In the genomic region with DNA sequence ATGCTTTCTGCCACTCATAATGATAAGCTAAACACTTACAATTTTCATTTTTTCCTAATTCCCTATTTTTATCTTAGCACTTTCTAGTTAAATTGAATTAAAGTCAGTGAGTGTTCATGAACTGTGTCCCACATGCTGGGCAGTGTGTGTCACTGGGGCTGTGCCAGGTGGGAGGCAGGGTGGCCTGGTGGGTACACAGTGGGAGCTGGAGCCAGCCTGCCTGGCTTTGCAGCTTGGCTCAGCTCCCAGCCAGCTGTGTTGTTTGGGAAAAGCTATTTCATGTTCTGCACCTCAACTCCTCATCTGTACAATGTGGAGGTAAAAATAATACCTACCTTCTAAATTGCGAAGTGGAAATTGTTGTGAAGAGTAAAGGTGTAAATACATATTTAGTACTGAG, we compare ENCODE assay signal across 18 cellular contexts.
DNase-seq lines count a peak whose midpoint lies in the region; ATAC-seq lines count a peak whose summit lies in the region.
"Had no signal": no experiment of that assay in that cellular context is flagged by ENCODE, and none has a peak within 500 bp of the region (broad histone marks: within the 10 kb centered on the region; RNA-seq: fewer than 3 reads in every experiment).

No MANE protein-coding gene starts in this region.

- peak; percentile 57 for DNase-seq in NCI-H2029 (lab: John Stamatoyannopoulos, UW)
- no peak for DNase-seq in NCI-H2029 treated with DMSO at 0.1 percent for 48 hours (lab: John Stamatoyannopoulos, UW)
- DNase-seq in NCI-H1092 treated with DMSO at 0.1 percent for 48 hours (lab: John Stamatoyannopoulos, UW): peak; percentile 83
- DNase-seq in NCI-H2227 (lab: John Stamatoyannopoulos, UW; ENCODE audit: unreplicated experiment): peak; percentile 24
- peak; percentile 31 for DNase-seq in iPS-NIHi11 (ENCODE audit: low spot score)
- no peak for DNase-seq in SIG-M5 (lab: John Stamatoyannopoulos, UW)
- no peak for DNase-seq in NCI-H2107 treated with DMSO at 0.1 percent for 48 hours (lab: John Stamatoyannopoulos, UW; ENCODE audit: unreplicated experiment)
- DNase-seq: 8988T; activated CD4-positive, alpha-beta memory T cell treated with anti-CD3 and anti-CD28 coated beads for 36 hours; activated naive CD4-positive, alpha-beta T cell treated with anti-CD3 and anti-CD28 coated beads, Interleukin-2, amount 50 U/mL, for 16 hours; activated T-cell treated with anti-CD3 and anti-CD28 coated beads, Interleukin-2, amount 50 U/mL, for 24 hours; effector memory CD4-positive, alpha-beta T cell; H7; nephron progenitor cell; trophoblast cell had no signal

- no peak for ATAC-seq in GM21723 (IDR thresholded peaks at IDR 0.05; ENCODE audit: unreplicated experiment)
- ATAC-seq: GM12878, HepG2 had no signal

Comparison
In these comparisons a context has a peak if more than half of its experiments do, and no peak if none do; other contexts are left out.
1. DNase-seq: peak in NCI-H2029 (single experiment), NCI-H1092 treated with DMSO at 0.1 percent for 48 hours (single experiment), NCI-H2227 (single experiment) and iPS-NIHi11 (single experiment); none in NCI-H2029 treated with DMSO at 0.1 percent for 48 hours (single experiment), SIG-M5 (single experiment) and NCI-H2107 treated with DMSO at 0.1 percent for 48 hours (single experiment).